Comparison of ENCODE assay signal across 19 cellular contexts in genomic region chr21:41232055-41232454, GRCh38.
"Had no signal": no experiment of that assay in that cellular context is flagged by ENCODE, and none has a peak within 500 bp of the region (broad histone marks: within the 10 kb centered on the region; RNA-seq: fewer than 3 reads in every experiment).

No MANE protein-coding gene starts in this region.

- H3K36me3 ChIP-seq: adrenal gland, WERI-Rb-1 had no signal

- DNase-seq: activated CD4-positive, alpha-beta T cell treated with anti-CD3 and anti-CD28 coated beads for 1 hour; activated CD4-positive, alpha-beta T cell treated with anti-CD3 and anti-CD28 coated beads, Interleukin-2, amount 50 U/mL, for 4 hours; activated CD8-positive, alpha-beta memory T cell treated with anti-CD3 and anti-CD28 coated beads, Interleukin-2, amount 50 U/mL, for 48 hours; activated naive CD4-positive, alpha-beta T cell; activated T-cell treated with anti-CD3 and anti-CD28 coated beads, Interleukin-2, amount 50 U/mL, for 4 hours; adrenal gland; central memory CD4-positive, alpha-beta T cell; dermis blood vessel endothelial cell; effector memory CD4-positive, alpha-beta T cell; foreskin melanocyte; hippocampal formation; left ventricle myocardium superior; mammary epithelial cell; midbrain; retina; stimulated activated CD4-positive, alpha-beta T cell treated with anti-CD3 and anti-CD28 coated beads, Interleukin-4, amount 100 ng/mL, for 1 hour; stimulated activated naive CD8-positive, alpha-beta T cell treated with anti-CD3 and anti-CD28 coated beads, Interleukin-15, Interleukin-2, amounts not matched to agents 100 U/mL and 50 U/mL, for 24 hours; WERI-Rb-1 had no signal

- H3K27me3 ChIP-seq: adrenal gland had no signal

- ATAC-seq: activated T-cell treated with anti-CD3 and anti-CD28 coated beads, Interleukin-2, amount 50 U/mL, for 4 hours; left ventricle myocardium superior; natural killer cell treated with Interleukin-12 subunit alpha and Interleukin-12 subunit beta and Interleukin-15 and Interleukin-18, amount 100 ng/mL, for 72 hours; stimulated activated naive CD8-positive, alpha-beta T cell treated with anti-CD3 and anti-CD28 coated beads, Interleukin-15, Interleukin-2, amounts not matched to agents 100 U/mL and 50 U/mL, for 24 hours had no signal

- H3K4me1 ChIP-seq: adrenal gland had no signal

- H3K27ac ChIP-seq: adrenal gland, WERI-Rb-1 had no signal

- H3K9me3 ChIP-seq: adrenal gland had no signal

- H3K4me3 ChIP-seq: adrenal gland had no signal
